7 cellular contexts compared by ENCODE assay signal in genomic region chr12:47931187-47931586, GRCh38.
"Had no signal": no experiment of that assay in that cellular context is flagged by ENCODE, and none has a peak within 500 bp of the region (broad histone marks: within the 10 kb centered on the region; RNA-seq: fewer than 3 reads in every experiment).

No MANE protein-coding gene starts in this region.

- ATAC-seq: HCT116, K562 had no signal

- H3K27ac ChIP-seq: GM23248 had no signal

- H3K4me3 ChIP-seq: GM23248, HAP-1, K562 had no signal

- DNase-seq: GM23248, GOT3, H7, IMR-90 had no signal
